ENCODE assay signal across 20 cellular contexts in the genomic region with DNA sequence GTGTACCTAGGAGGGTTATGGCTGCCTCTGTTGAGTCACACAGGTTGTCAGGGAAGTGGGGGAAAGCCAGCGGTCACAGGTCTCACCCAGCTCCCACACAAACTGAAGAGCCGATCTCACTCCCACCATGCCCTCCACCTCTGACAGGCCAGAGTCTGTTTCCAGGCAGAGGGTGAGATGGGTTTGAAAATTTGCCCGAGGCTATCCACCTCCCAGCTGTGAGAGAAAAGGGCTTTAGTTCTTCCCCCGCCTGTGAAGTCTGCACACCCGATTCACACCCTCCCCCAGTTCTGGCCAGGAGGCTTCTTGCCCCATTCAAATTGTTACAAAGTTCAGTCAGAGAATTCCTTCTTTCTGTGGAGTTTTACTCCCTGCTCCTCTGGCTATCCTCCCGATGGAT.
DNase-seq lines count a peak whose midpoint lies in the region; FAIRE-seq and TF ChIP-seq lines count a peak whose summit lies in the region.
"Had no signal": no experiment of that assay in that cellular context is flagged by ENCODE, and none has a peak within 500 bp of the region (broad histone marks: within the 10 kb centered on the region; RNA-seq: fewer than 3 reads in every experiment).

No MANE protein-coding gene starts in this region.

- WGBS in endodermal cell (ENCODE audit: insufficient coverage in 1 of 2, insufficient read length in 1 of 2), 2 experiments = 80% methylated on average over 6 of the region's 6 CpGs; no CpG with 5 or more reads in 1 of the 2 experiments
- WGBS in mesendoderm (ENCODE audit: extremely low coverage, insufficient coverage, low lambda C conversion rate) = no CpG with 5 or more reads among the region's 6 CpGs
- 0% methylated on average over 4 of the region's 6 CpGs for WGBS in mammary epithelial cell (ENCODE audit: low coverage, missing lambda C conversion rate)

- H3K9me3 ChIP-seq in NT2/D1 (ENCODE audit: insufficient read depth, low read length) (peaks cover 16% of the 10 kb centered on the region), endodermal cell (ENCODE audit: control insufficient read depth, low read length) (no peaks in the 10 kb centered on the region), kidney (ENCODE audit: control insufficient read depth in 1 of 2, low read length in 2 of 2) (no peaks in the 10 kb centered on the region), mammary epithelial cell (replicated peaks; ENCODE audit: insufficient read depth, low read length) (peaks cover 3% of the 10 kb centered on the region)
- peaks cover 0 to 4% of the 10 kb centered on the region in 2 donors for H3K9me3 ChIP-seq in CD4-positive, alpha-beta memory T cell (ENCODE audit: control insufficient read depth in 1 of 2, low read length in 2 of 2)
- H3K9me3 ChIP-seq: HAP-1 had no signal

- H3K4me3 Mint-ChIP-seq in endodermal cell = no peak overlapping the region
- no peak overlapping the region for H3K4me3 Mint-ChIP-seq in CD4-positive, alpha-beta memory T cell
- H3K4me3 Mint-ChIP-seq: CD14-positive monocyte; CD8-positive, alpha-beta T cell had no signal

- CTCF ChIA-PET in CD4-positive, alpha-beta memory T cell (lab: Charles Lee; ENCODE audit: partially characterized antibody) = no interaction called here
- CTCF ChIA-PET in mammary epithelial cell (lab: Charles Lee; ENCODE audit: low non-redundant PET) = no interaction called here

- no peak overlapping the region for H2AK5ac ChIP-seq in mesendoderm (ENCODE audit: low read length)

- dilution Hi-C loops in mammary epithelial cell (cut with HindIII; ENCODE audit: low sequenced_read_pairs) = no loop called here

- H3K4ac ChIP-seq in mesendoderm (ENCODE audit: low read depth, low read length) = no peak overlapping the region

- no peak overlapping the region for H4K5ac ChIP-seq in mesendoderm (ENCODE audit: low read length)

- no peak for FAIRE-seq in kidney (lab: Jason Lieb, UNC)
- FAIRE-seq: GM12878, GM19239, H1 had no signal

- DNase-seq in ELF-1 (ENCODE audit: low read depth, low spot score) (peak; percentile 92), NT2/D1 (ENCODE audit: low read depth, low spot score) (peak; percentile 43), endodermal cell (peak; percentile 70), mesendoderm (peak; percentile 56), kidney (no peak), mammary epithelial cell (no peak), NOMO-1 treated with dmso at 0.1 percent for 144 hours (lab: John Stamatoyannopoulos, UW; ENCODE audit: unreplicated experiment) (no peak)
- DNase-seq in CD4-positive, alpha-beta memory T cell = no peak
- DNase-seq: Calu3; CD8-positive, alpha-beta T cell; DMS79 treated with DMSO at 0.1 percent for 48 hours; IMR-90 had no signal

- BruUV-seq in mammary epithelial cell (replicated peaks; lab: Mats Ljungman, UMichigan) = no TSS peak

- H3K79me2 ChIP-seq in mesendoderm (ENCODE audit: control insufficient read depth, insufficient read depth, low read length) (no peaks in the 10 kb centered on the region), mammary epithelial cell (ENCODE audit: insufficient read depth, low read length) (no peaks in the 10 kb centered on the region)

- no peaks in the 10 kb centered on the region for H3K27me3 Mint-ChIP-seq in endodermal cell (ENCODE audit: insufficient read depth)
- H3K27me3 Mint-ChIP-seq in CD4-positive, alpha-beta memory T cell = peaks cover 0 to 1% of the 10 kb centered on the region in 2 donors

- H3K4me2 ChIP-seq in mesendoderm (ENCODE audit: low read length) (no peak overlapping the region), mammary epithelial cell (ENCODE audit: insufficient read depth, low read depth, low read length) (no peak overlapping the region)
- H3K4me2 ChIP-seq: BLaER1 had no signal

- no peak overlapping the region for H2BK5ac ChIP-seq in mesendoderm (ENCODE audit: low read length)

- in situ Hi-C loops in mammary epithelial cell (cut with MboI; ENCODE audit: low sequenced_read_pairs in 2 of 2) = no loop called here

- no peaks in the 10 kb centered on the region for H3K79me1 ChIP-seq in mesendoderm (ENCODE audit: low read length)

- no peak for TF ChIP-seq CTCF in endodermal cell (conservative IDR thresholded peaks at IDR 0.05)
- TF ChIP-seq CTCF in kidney (IDR thresholded peaks at IDR 0.05; ENCODE audit: borderline replicate concordance, extremely low read depth, insufficient read depth) = no peak
- no peak for TF ChIP-seq CTCF in mammary epithelial cell (conservative IDR thresholded peaks at IDR 0.05 in 1 of 2, IDR thresholded peaks at IDR 0.05 in 1 of 2; ENCODE audit: extremely low read depth in 1 of 2, insufficient read depth in 1 of 2, low read depth in 1 of 2, low read length in 2 of 2)

- H3K9ac ChIP-seq in NT2/D1 (ENCODE audit: insufficient read length, low read depth) (peak overlapping the region; percentile 39), endodermal cell (ENCODE audit: extremely low read depth, low read length, poor library complexity, severe bottlenecking) (no peak overlapping the region), mesendoderm (ENCODE audit: low read length) (no peak overlapping the region), kidney (ENCODE audit: low read length in 2 of 2) (no peak overlapping the region), mammary epithelial cell (ENCODE audit: insufficient read depth, low read length) (no peak overlapping the region)
- H3K9ac ChIP-seq: BLaER1 had no signal

- peaks cover 3% of the 10 kb centered on the region for H3K9me3 Mint-ChIP-seq in endodermal cell
- H3K9me3 Mint-ChIP-seq in CD4-positive, alpha-beta memory T cell = peaks cover 2 to 26% (median 17%) of the 10 kb centered on the region in 8 donors

- H3K23ac ChIP-seq in mesendoderm (ENCODE audit: low read length) = no peak overlapping the region

- H3K36me3 ChIP-seq in NT2/D1 (ENCODE audit: insufficient read depth, insufficient read length, low read length) (no peaks in the 10 kb centered on the region), endodermal cell (ENCODE audit: control insufficient read depth, insufficient read depth, low read length) (no peaks in the 10 kb centered on the region), mesendoderm (ENCODE audit: control insufficient read depth, insufficient read depth, low read length) (no peaks in the 10 kb centered on the region), kidney (ENCODE audit: control insufficient read depth in 1 of 2, insufficient read depth in 2 of 2, low read length in 2 of 2) (no peaks in the 10 kb centered on the region), mammary epithelial cell (ENCODE audit: insufficient read depth, low read length) (no peaks in the 10 kb centered on the region)
- no peaks in the 10 kb centered on the region for H3K36me3 ChIP-seq in CD4-positive, alpha-beta memory T cell (ENCODE audit: insufficient read depth, low read length)
- H3K36me3 ChIP-seq: BLaER1, HAP-1 had no signal

- H4K8ac ChIP-seq in mesendoderm (ENCODE audit: low read depth, low read length) = no peak overlapping the region

- no peak overlapping the region for H3K27ac ChIP-seq in endodermal cell (ENCODE audit: low read depth, low read length)
- no peak overlapping the region for H3K27ac ChIP-seq in mesendoderm (ENCODE audit: low read depth, low read length)
- no peak overlapping the region for H3K27ac ChIP-seq in kidney (ENCODE audit: low read depth in 2 of 2, low read length in 2 of 2)
- H3K27ac ChIP-seq in CD4-positive, alpha-beta memory T cell (ENCODE audit: low read depth, low read length) = no peak overlapping the region
- no peak overlapping the region for H3K27ac ChIP-seq in mammary epithelial cell (ENCODE audit: insufficient read depth, low read depth, low read length)
- H3K27ac ChIP-seq: 22Rv1, BLaER1, HL-60 had no signal

- H3K4me3 ChIP-seq in NT2/D1 (ENCODE audit: insufficient read length, low read depth) (no peak overlapping the region), endodermal cell (ENCODE audit: low read length) (no peak overlapping the region), mesendoderm (ENCODE audit: low read length) (no peak overlapping the region), kidney (ENCODE audit: low read length in 2 of 2) (no peak overlapping the region), mammary epithelial cell (replicated peaks in 1 of 3; ENCODE audit: insufficient read depth in 1 of 3, low read depth in 2 of 3, low read length in 3 of 3) (no peak overlapping the region)
- no peak overlapping the region for H3K4me3 ChIP-seq in CD4-positive, alpha-beta memory T cell (ENCODE audit: low read length in 2 of 2)
- H3K4me3 ChIP-seq: BLaER1, GM12878, HAP-1 had no signal

- intact Hi-C loops in kidney (cut with DNase I) (no loop called here), mammary epithelial cell (cut with micrococcal nuclease) (no loop called here)
- intact Hi-C loops in CD4-positive, alpha-beta memory T cell (cut with micrococcal nuclease) = no loop called here

- no peak overlapping the region for H2BK120ac ChIP-seq in mesendoderm (ENCODE audit: low read depth, low read length)

- no peak overlapping the region for H2AFZ ChIP-seq in mammary epithelial cell (ENCODE audit: low read depth, low read length)

- POLR2A ChIA-PET in CD4-positive, alpha-beta memory T cell (lab: Charles Lee; ENCODE audit: partially characterized antibody) = no interaction called here

- no peaks in the 10 kb centered on the region for H3K4me1 ChIP-seq in NT2/D1 (ENCODE audit: insufficient read depth, insufficient read length)
- no peaks in the 10 kb centered on the region for H3K4me1 ChIP-seq in endodermal cell (ENCODE audit: control insufficient read depth, insufficient read depth, low read length)
- no peaks in the 10 kb centered on the region for H3K4me1 ChIP-seq in mesendoderm (ENCODE audit: control insufficient read depth, low read depth, low read length)
- no peaks in the 10 kb centered on the region for H3K4me1 ChIP-seq in kidney (ENCODE audit: control insufficient read depth in 1 of 2, insufficient read depth in 1 of 2, low read depth in 1 of 2, low read length in 2 of 2)
- no peaks in the 10 kb centered on the region for H3K4me1 ChIP-seq in CD4-positive, alpha-beta memory T cell (ENCODE audit: insufficient read depth, low read length)
- H3K4me1 ChIP-seq in mammary epithelial cell (ENCODE audit: insufficient read depth, low read length) = no peaks in the 10 kb centered on the region
- H3K4me1 ChIP-seq: BLaER1, HAP-1 had no signal

- H3K36me3 Mint-ChIP-seq in endodermal cell (ENCODE audit: low read depth) = no peaks in the 10 kb centered on the region
- H3K36me3 Mint-ChIP-seq in CD4-positive, alpha-beta memory T cell = no peaks in the 10 kb centered on the region
- H3K36me3 Mint-ChIP-seq: CD14-positive monocyte; CD8-positive, alpha-beta T cell had no signal

- H3K4me1 Mint-ChIP-seq in endodermal cell = peaks cover 3% of the 10 kb centered on the region
- H3K4me1 Mint-ChIP-seq in CD4-positive, alpha-beta memory T cell = no peaks in the 10 kb centered on the region

- H3K18ac ChIP-seq in mesendoderm (ENCODE audit: low read length) = no peak overlapping the region

- H3K27me3 ChIP-seq in NT2/D1 (ENCODE audit: insufficient read depth, insufficient read length) (no peaks in the 10 kb centered on the region), endodermal cell (ENCODE audit: control insufficient read depth, insufficient read depth, low read length, poor library complexity, severe bottlenecking) (no peaks in the 10 kb centered on the region), mesendoderm (ENCODE audit: insufficient read depth, low read length, poor library complexity) (no peaks in the 10 kb centered on the region), mammary epithelial cell (ENCODE audit: insufficient read depth, low read length) (no peaks in the 10 kb centered on the region)
- no peaks in the 10 kb centered on the region for H3K27me3 ChIP-seq in CD4-positive, alpha-beta memory T cell (ENCODE audit: insufficient read depth, low read length)
- H3K27me3 ChIP-seq: BLaER1 had no signal

- no peak overlapping the region for H2BK15ac ChIP-seq in mesendoderm (replicated peaks; ENCODE audit: low read depth)

- peak overlapping the region; percentile 34 for H3K27ac Mint-ChIP-seq in endodermal cell
- no peak overlapping the region for H3K27ac Mint-ChIP-seq in CD4-positive, alpha-beta memory T cell
- H3K27ac Mint-ChIP-seq: CD14-positive monocyte; CD8-positive, alpha-beta T cell had no signal

- no peaks in the 10 kb centered on the region for H4K20me1 ChIP-seq in mammary epithelial cell (ENCODE audit: insufficient read depth, low read length)
- H4K20me1 ChIP-seq: BLaER1 had no signal

- no peak overlapping the region for H3K56ac ChIP-seq in mesendoderm (ENCODE audit: low read length)

Comparison
In these comparisons a context has a peak if more than half of its experiments do, and no peak if none do; other contexts are left out.
1. DNase-seq: peak in ELF-1 (single experiment), NT2/D1 (single experiment), endodermal cell (single experiment) and mesendoderm (single experiment); none in kidney (single experiment), CD4-positive, alpha-beta memory T cell (0 of 5), mammary epithelial cell (single experiment) and NOMO-1 treated with dmso at 0.1 percent for 144 hours (single experiment).